ENCODE assay signal across 24 cellular contexts in genomic region chrX:130869239-130869638, GRCh38.
"Had no signal": no experiment of that assay in that cellular context is flagged by ENCODE, and none has a peak within 500 bp of the region (broad histone marks: within the 10 kb centered on the region; RNA-seq: fewer than 3 reads in every experiment).

No MANE protein-coding gene starts in this region.

- H3K4me1 ChIP-seq: esophagus squamous epithelium, lower lobe of right lung, transverse colon had no signal

- H3K27ac ChIP-seq: esophagus squamous epithelium, lower lobe of right lung, transverse colon, VCaP had no signal

- H3K4me2 ChIP-seq: smooth muscle cell had no signal

- H3K27me3 ChIP-seq: esophagus squamous epithelium, transverse colon had no signal

- ATAC-seq: activated CD4-positive, CD25-positive, alpha-beta regulatory T cell treated with anti-CD3 and anti-CD28 coated beads, Interleukin-2, amount 50 U/mL, for 24 hours; activated CD8-positive, alpha-beta memory T cell treated with anti-CD3 and anti-CD28 coated beads, Interleukin-2, amount 10 ng/mL, durations not matched to agents 7 days and 5 days; activated naive CD8-positive, alpha-beta T cell treated with anti-CD3 and anti-CD28 coated beads, Interleukin-2, amount 50 U/mL, for 24 hours; left lobe of liver; lower lobe of right lung; sciatic nerve; stimulated activated memory B cell treated with anti-CD40 and anti-IgM and Interleukin-4, amounts not matched to agents 10 μg/mL and 1 μg/mL and 100 μg/mL, for 72 hours had no signal

- H3K9me3 Mint-ChIP-seq: activated CD4-positive, alpha-beta T cell treated with anti-CD3 and anti-CD28 coated beads, Interleukin-2, amount 10 ng/mL, durations not matched to agents 24 days and 14 days; activated naive CD8-positive, alpha-beta T cell treated with anti-CD3 and anti-CD28 coated beads, Interleukin-2, amount 50 U/mL, for 24 hours; activated T-helper 1 cell treated with anti-CD3 and anti-CD28 coated beads, Interleukin-12 subunit alpha, Interleukin-12 subunit beta, Interleukin-2, Interleukin-4 antibody, amounts not matched to agents 30 ng/mL and 10 ng/mL and 1 ng/mL, durations not matched to agents 14 hours and 24 hours and 36 hours had no signal

- H3K4me3 Mint-ChIP-seq: activated CD4-positive, alpha-beta memory T cell treated with anti-CD3 and anti-CD28 coated beads, Interleukin-2, amount 10 ng/mL, durations not matched to agents 7 days and 5 days; activated CD4-positive, alpha-beta T cell treated with anti-CD3 and anti-CD28 coated beads, Interleukin-2, amount 10 ng/mL, durations not matched to agents 24 days and 14 days; activated CD8-positive, alpha-beta memory T cell treated with anti-CD3 and anti-CD28 coated beads, Interleukin-2, amount 10 ng/mL, durations not matched to agents 7 days and 5 days; activated naive CD8-positive, alpha-beta T cell treated with anti-CD3 and anti-CD28 coated beads, Interleukin-2, amount 50 U/mL, for 24 hours; activated T-helper 1 cell treated with anti-CD3 and anti-CD28 coated beads, Interleukin-12 subunit alpha, Interleukin-12 subunit beta, Interleukin-2, Interleukin-4 antibody, amounts not matched to agents 30 ng/mL and 10 ng/mL and 1 ng/mL, durations not matched to agents 14 hours and 24 hours and 36 hours; naive B cell; stimulated activated memory B cell treated with anti-CD40 and anti-IgM and Interleukin-4, amounts not matched to agents 10 μg/mL and 1 μg/mL and 100 μg/mL, for 72 hours had no signal

- H3K27ac Mint-ChIP-seq: activated CD4-positive, alpha-beta memory T cell treated with anti-CD3 and anti-CD28 coated beads, Interleukin-2, amount 10 ng/mL, durations not matched to agents 7 days and 5 days; activated CD4-positive, alpha-beta T cell treated with anti-CD3 and anti-CD28 coated beads, Interleukin-2, amount 10 ng/mL, durations not matched to agents 24 days and 14 days; activated CD8-positive, alpha-beta memory T cell treated with anti-CD3 and anti-CD28 coated beads, Interleukin-2, amount 10 ng/mL, durations not matched to agents 7 days and 5 days; activated naive CD8-positive, alpha-beta T cell treated with anti-CD3 and anti-CD28 coated beads, Interleukin-2, amount 50 U/mL, for 24 hours; activated T-helper 1 cell treated with anti-CD3 and anti-CD28 coated beads, Interleukin-12 subunit alpha, Interleukin-12 subunit beta, Interleukin-2, Interleukin-4 antibody, amounts not matched to agents 30 ng/mL and 10 ng/mL and 1 ng/mL, durations not matched to agents 14 hours and 24 hours and 36 hours; naive B cell; stimulated activated memory B cell treated with anti-CD40 and anti-IgM and Interleukin-4, amounts not matched to agents 10 μg/mL and 1 μg/mL and 100 μg/mL, for 72 hours had no signal

- DNase-seq: activated CD4-positive, alpha-beta memory T cell treated with anti-CD3 and anti-CD28 coated beads, Interleukin-2, amount 10 ng/mL, durations not matched to agents 7 days and 5 days; activated CD4-positive, alpha-beta T cell treated with anti-CD3 and anti-CD28 coated beads, Interleukin-2, amount 10 ng/mL, durations not matched to agents 24 days and 14 days; activated CD8-positive, alpha-beta memory T cell treated with anti-CD3 and anti-CD28 coated beads, Interleukin-2, amount 10 ng/mL, durations not matched to agents 7 days and 5 days; activated gamma-delta T cell; activated naive CD4-positive, alpha-beta T cell treated with anti-CD3 and anti-CD28 coated beads, Interleukin-2, amount 50 U/mL, for 16 hours; activated naive CD8-positive, alpha-beta T cell treated with anti-CD3 and anti-CD28 coated beads, Interleukin-2, amount 50 U/mL, for 24 hours; activated T-cell treated with anti-CD3 and anti-CD28 coated beads for 4 hours; aorta; central memory CD4-positive, alpha-beta T cell; effector memory CD4-positive, alpha-beta T cell; esophagus squamous epithelium; lower lobe of right lung; mesendoderm; naive B cell; nucleus accumbens; stimulated activated CD4-positive, alpha-beta T cell treated with anti-CD3 and anti-CD28 coated beads, Interleukin-15, amount 100 ng/mL, for 24 hours; transverse colon had no signal

- H3K36me3 ChIP-seq: esophagus squamous epithelium, lower lobe of right lung, transverse colon had no signal

- H3K36me3 Mint-ChIP-seq: naive B cell had no signal

- H3K4me3 ChIP-seq: esophagus squamous epithelium, lower lobe of right lung, smooth muscle cell, transverse colon had no signal

- H3K9me3 ChIP-seq: lower lobe of right lung, transverse colon had no signal

- H3K27me3 Mint-ChIP-seq: activated CD4-positive, alpha-beta memory T cell treated with anti-CD3 and anti-CD28 coated beads, Interleukin-2, amount 10 ng/mL, durations not matched to agents 7 days and 5 days; activated CD4-positive, alpha-beta T cell treated with anti-CD3 and anti-CD28 coated beads, Interleukin-2, amount 10 ng/mL, durations not matched to agents 24 days and 14 days; activated CD8-positive, alpha-beta memory T cell treated with anti-CD3 and anti-CD28 coated beads, Interleukin-2, amount 10 ng/mL, durations not matched to agents 7 days and 5 days; activated naive CD8-positive, alpha-beta T cell treated with anti-CD3 and anti-CD28 coated beads, Interleukin-2, amount 50 U/mL, for 24 hours; naive B cell; stimulated activated memory B cell treated with anti-CD40 and anti-IgM and Interleukin-4, amounts not matched to agents 10 μg/mL and 1 μg/mL and 100 μg/mL, for 72 hours had no signal

- H3K4me1 Mint-ChIP-seq: activated CD4-positive, alpha-beta memory T cell treated with anti-CD3 and anti-CD28 coated beads, Interleukin-2, amount 10 ng/mL, durations not matched to agents 7 days and 5 days; activated CD4-positive, alpha-beta T cell treated with anti-CD3 and anti-CD28 coated beads, Interleukin-2, amount 10 ng/mL, durations not matched to agents 24 days and 14 days; activated CD8-positive, alpha-beta memory T cell treated with anti-CD3 and anti-CD28 coated beads, Interleukin-2, amount 10 ng/mL, durations not matched to agents 7 days and 5 days had no signal
